24 cellular contexts compared by ENCODE assay signal in the genomic region with DNA sequence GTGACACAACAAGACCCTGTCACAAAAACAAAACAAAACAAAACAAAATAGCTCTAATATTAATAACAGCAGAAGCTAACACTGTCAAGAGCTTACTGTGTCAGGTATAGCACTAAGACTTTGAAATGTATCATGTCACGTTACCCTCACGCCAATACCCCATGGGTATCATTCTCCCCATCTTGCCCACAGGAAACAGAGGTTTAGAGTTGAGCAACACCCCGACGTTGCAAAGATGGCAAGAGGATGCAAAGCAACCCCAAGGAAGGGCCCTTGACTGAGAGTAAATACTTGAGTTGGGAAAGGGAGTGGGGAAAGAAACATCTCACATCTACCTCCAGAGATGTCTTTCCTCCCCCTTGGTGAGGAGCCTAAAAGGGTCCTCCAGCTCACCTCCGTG.
A peak's percentile ranks its signal among the peaks of the same experiment; 100 is the strongest.
DNase-seq lines count a peak whose midpoint lies in the region; ATAC-seq, FAIRE-seq and TF ChIP-seq lines count a peak whose summit lies in the region.
"Had no signal": no experiment of that assay in that cellular context is flagged by ENCODE, and none has a peak within 500 bp of the region (broad histone marks: within the 10 kb centered on the region; RNA-seq: fewer than 3 reads in every experiment).

No MANE protein-coding gene starts in this region.

- H2BK15ac ChIP-seq in H1 (ENCODE audit: low read length) = no peak overlapping the region

- in situ Hi-C loops in GM13976 (cut with MboI; ENCODE audit: low sequenced_read_pairs, unreplicated experiment) = no loop called here

- H3K4me3 ChIP-seq in H1 (ENCODE audit: extremely low read depth in 1 of 4, insufficient read depth in 2 of 4, low read depth in 3 of 4, low read length in 4 of 4) = no peak overlapping the region
- H3K4me3 ChIP-seq: GM12878, GM23338 had no signal

- no peak overlapping the region for H3K56ac ChIP-seq in H1 (replicated peaks; ENCODE audit: insufficient read length, low read depth, low read length)

- POLR2A ChIA-PET in H1 (lab: Charles Lee; ENCODE audit: partially characterized antibody) = interaction anchor here (1.0 to 1.5 kb wide), 2 partner anchors 12 to 14 kb away, joined by 3 read pairs; no protein-coding TSS in a partner anchor

- H3K4me3 Mint-ChIP-seq in natural killer cell (no peak overlapping the region), naive B cell (no peak overlapping the region), chondrocyte (ENCODE audit: unreplicated experiment) (no peak overlapping the region)
- no peak overlapping the region for H3K4me3 Mint-ChIP-seq in natural killer cell treated with Interleukin-12 subunit alpha and Interleukin-12 subunit beta and Interleukin-15 and Interleukin-18, amount 100 ng/mL, for 72 hours
- H3K4me3 Mint-ChIP-seq: CD4-positive, CD25-positive, alpha-beta regulatory T cell; CD8-positive, alpha-beta memory T cell; GM23338; HFFc6; IgD-negative memory B cell had no signal

- H3K4me1 Mint-ChIP-seq in natural killer cell = peaks cover 7 to 13% of the 10 kb centered on the region in 2 donors
- H3K4me1 Mint-ChIP-seq in natural killer cell treated with Interleukin-12 subunit alpha and Interleukin-12 subunit beta and Interleukin-15 and Interleukin-18, amount 100 ng/mL, for 72 hours (ENCODE audit: low read depth in 2 of 2) = peaks cover 8 to 19% of the 10 kb centered on the region in 2 donors
- H3K4me1 Mint-ChIP-seq in naive B cell = peaks cover 31 to 37% (median 35%) of the 10 kb centered on the region in 3 donors
- no peaks in the 10 kb centered on the region for H3K4me1 Mint-ChIP-seq in chondrocyte (ENCODE audit: low read depth)
- H3K4me1 Mint-ChIP-seq: CD4-positive, CD25-positive, alpha-beta regulatory T cell; CD8-positive, alpha-beta memory T cell had no signal

- TF ChIP-seq CTCF in natural killer cell (IDR thresholded peaks at IDR 0.05) = no peak
- TF ChIP-seq CTCF in H1 (IDR thresholded peaks at IDR 0.05; ENCODE audit: control extremely low read depth in 1 of 3, insufficient read depth in 1 of 3, low read depth in 1 of 3, low read length in 3 of 3) = no peak
- TF ChIP-seq CTCF in GM13976 (IDR thresholded peaks at IDR 0.05; ENCODE audit: borderline replicate concordance, control extremely low read depth, extremely low read depth, insufficient read depth, missing control alignments) = no peak
- TF ChIP-seq CTCF in chondrocyte (IDR thresholded peaks at IDR 0.05) = no peak

- H3K23me2 ChIP-seq in H1 (ENCODE audit: low read depth, low read length) = no peaks in the 10 kb centered on the region

- no peaks in the 10 kb centered on the region for H3K27me3 ChIP-seq in H1 (replicated peaks in 1 of 4; ENCODE audit: control insufficient read depth in 3 of 4, extremely low read depth in 1 of 4, insufficient read depth in 3 of 4, low read length in 3 of 4)

- no peak overlapping the region for H3K9ac ChIP-seq in H1 (replicated peaks in 1 of 4; ENCODE audit: extremely low read depth in 1 of 4, low read depth in 3 of 4, low read length in 3 of 4)

- no peak overlapping the region for H3K4ac ChIP-seq in H1 (replicated peaks; ENCODE audit: insufficient read length, low read depth, low read length)

- H2BK120ac ChIP-seq in H1 (replicated peaks; ENCODE audit: low read depth, low read length) = no peak overlapping the region

- H4K5ac ChIP-seq in H1 (ENCODE audit: insufficient read length, low read depth, low read length) = no peak overlapping the region

- H4K20me1 ChIP-seq in H1 (replicated peaks in 1 of 2; ENCODE audit: control insufficient read depth in 1 of 2, insufficient read depth in 2 of 2, low read length in 2 of 2) = peaks cover 0 to 2% of the 10 kb centered on the region in 2 experiments

- H3K27me3 Mint-ChIP-seq in natural killer cell (ENCODE audit: low read depth in 2 of 2) = peaks cover 4 to 5% of the 10 kb centered on the region in 2 donors
- H3K27me3 Mint-ChIP-seq in natural killer cell treated with Interleukin-12 subunit alpha and Interleukin-12 subunit beta and Interleukin-15 and Interleukin-18, amount 100 ng/mL, for 72 hours = peaks cover 4 to 8% of the 10 kb centered on the region in 2 donors
- H3K27me3 Mint-ChIP-seq in naive B cell = no peaks in the 10 kb centered on the region
- H3K27me3 Mint-ChIP-seq in chondrocyte (ENCODE audit: low read depth) = no peaks in the 10 kb centered on the region
- H3K27me3 Mint-ChIP-seq: CD4-positive, CD25-positive, alpha-beta regulatory T cell; CD8-positive, alpha-beta memory T cell had no signal

- no peak overlapping the region for H2BK12ac ChIP-seq in H1 (ENCODE audit: low read depth, low read length)

- no peaks in the 10 kb centered on the region; the same call in 1 of the 2 replicates for H3K79me1 ChIP-seq in H1 (ENCODE audit: low read depth, low read length)

- no peak overlapping the region for H2AK5ac ChIP-seq in H1 (ENCODE audit: low read depth, low read length)

- WGBS in H1 (ENCODE audit: extremely low coverage in 1 of 2, insufficient coverage in 1 of 2, insufficient read length in 1 of 2, insufficient replicate concordance in 2 of 2, low coverage in 1 of 2, low lambda C conversion rate in 2 of 2, missing lambda C conversion rate in 1 of 2), 2 experiments = 89% methylated on average over 5 of the region's 5 CpGs; no CpG with 5 or more reads in 1 of the 2 experiments

- no peaks in the 10 kb centered on the region for H3K9me3 ChIP-seq in H1 (ENCODE audit: insufficient read depth in 2 of 2, low read depth in 1 of 2, low read length in 1 of 2)

- peaks cover 0 to 8% of the 10 kb centered on the region in 2 experiments; a peak in 2 of 4 replicates for H3K79me2 ChIP-seq in H1 (ENCODE audit: control insufficient read depth in 1 of 2, insufficient read depth in 2 of 2, low read length in 2 of 2)

- FAIRE-seq in H1 (lab: Jason Lieb, UNC) = no peak
- FAIRE-seq: GM12878, HepG2 had no signal

- H3K18ac ChIP-seq in H1 (ENCODE audit: extremely low read depth, low read length) = 0 out of 2 replicates have a peak overlapping the region, but pooled peaks have one; percentile 13

- no peak overlapping the region for H2BK5ac ChIP-seq in H1 (ENCODE audit: low read depth, low read length)

- H3K4me1 ChIP-seq in H1 (replicated peaks in 1 of 4; ENCODE audit: control insufficient read depth in 3 of 4, insufficient read depth in 4 of 4, low read length in 3 of 4) = no peaks in the 10 kb centered on the region

- H3K36me3 Mint-ChIP-seq in natural killer cell (no peaks in the 10 kb centered on the region), naive B cell (peaks cover 26 to 27% of the 10 kb centered on the region in 2 donors), chondrocyte (ENCODE audit: low read depth) (no peaks in the 10 kb centered on the region)
- H3K36me3 Mint-ChIP-seq in natural killer cell treated with Interleukin-12 subunit alpha and Interleukin-12 subunit beta and Interleukin-15 and Interleukin-18, amount 100 ng/mL, for 72 hours = no peaks in the 10 kb centered on the region
- H3K36me3 Mint-ChIP-seq: CD4-positive, CD25-positive, alpha-beta regulatory T cell; CD8-positive, alpha-beta memory T cell had no signal

- DNase-seq in natural killer cell = no peak
- no peak for DNase-seq in natural killer cell treated with Interleukin-12 subunit alpha and Interleukin-12 subunit beta and Interleukin-15 and Interleukin-18, amount 100 ng/mL, for 72 hours (ENCODE audit: low spot score)
- DNase-seq in H1 (ENCODE audit: low read depth in 1 of 2, low spot score in 2 of 2) = no peak
- no peak for DNase-seq in naive B cell
- DNase-seq in GM13976 (ENCODE audit: low spot score) = no peak
- DNase-seq in chondrocyte (ENCODE audit: low spot score) = no peak
- no peak for DNase-seq in NCI-H2227 treated with DMSO at 0.1 percent for 48 hours (lab: John Stamatoyannopoulos, UW)
- DNase-seq: 8988T, C1 segment of cervical spinal cord, COR-L47, DMS 273 treated with DMSO at 0.1 percent for 48 hours, DMS53, DND-41, EL, H7, HFFc6 had no signal

- H4K91ac ChIP-seq in H1 (replicated peaks; ENCODE audit: insufficient read length, low read length) = no peak overlapping the region

- H4K8ac ChIP-seq in H1 (ENCODE audit: extremely low read depth, insufficient read depth, low read length) = no peak overlapping the region

- no peak overlapping the region for H3K23ac ChIP-seq in H1 (ENCODE audit: insufficient read length)

- TF ChIP-seq EP300 in H1 (IDR thresholded peaks at IDR 0.05; ENCODE audit: borderline replicate concordance in 1 of 2, low read depth in 2 of 2, low read length in 2 of 2) = no peak

- H3K27ac ChIP-seq in H1 (ENCODE audit: low read depth, low read length) = no peak overlapping the region

- no peak overlapping the region for H2BK20ac ChIP-seq in H1 (ENCODE audit: low read length)

- no peak for TF ChIP-seq POLR2A in H1 (IDR thresholded peaks at IDR 0.05; ENCODE audit: control extremely low read depth in 1 of 2, low read depth in 2 of 2, low read length in 2 of 2)

- H2AFZ ChIP-seq in H1 (ENCODE audit: low read length) = no peak overlapping the region
- H2AFZ ChIP-seq: GM23338 had no signal

- no peaks in the 10 kb centered on the region; a peak in 1 of 8 replicates for H3K36me3 ChIP-seq in H1 (ENCODE audit: control insufficient read depth in 2 of 4, insufficient read depth in 4 of 4, low read length in 3 of 4)

- intact Hi-C loops in natural killer cell (cut with micrococcal nuclease) = no loop called here

- H3K9me3 Mint-ChIP-seq in natural killer cell (peaks cover 0 to 4% of the 10 kb centered on the region in 2 donors), naive B cell (no peaks in the 10 kb centered on the region), chondrocyte (ENCODE audit: low read depth) (no peaks in the 10 kb centered on the region)
- H3K9me3 Mint-ChIP-seq in natural killer cell treated with Interleukin-12 subunit alpha and Interleukin-12 subunit beta and Interleukin-15 and Interleukin-18, amount 100 ng/mL, for 72 hours = no peaks in the 10 kb centered on the region
- H3K9me3 Mint-ChIP-seq: GM23338 had no signal

- H3K27ac Mint-ChIP-seq in natural killer cell (no peak overlapping the region), naive B cell (peak overlapping the region in 5 of 6 donors; percentile 24 to 63 (median 35)), chondrocyte (ENCODE audit: unreplicated experiment) (no peak overlapping the region)
- H3K27ac Mint-ChIP-seq in natural killer cell treated with Interleukin-12 subunit alpha and Interleukin-12 subunit beta and Interleukin-15 and Interleukin-18, amount 100 ng/mL, for 72 hours = no peak overlapping the region
- H3K27ac Mint-ChIP-seq: CD4-positive, CD25-positive, alpha-beta regulatory T cell; CD8-positive, alpha-beta memory T cell; HFFc6; IgD-negative memory B cell had no signal

- H3K14ac ChIP-seq in H1 (ENCODE audit: insufficient read length) = no peak overlapping the region

- peak in 2 of 3 donors; percentile 58 to 69 for ATAC-seq in natural killer cell
- ATAC-seq in natural killer cell treated with Interleukin-12 subunit alpha and Interleukin-12 subunit beta and Interleukin-15 and Interleukin-18, amount 100 ng/mL, for 72 hours = no peak
- no peak for ATAC-seq in naive B cell (ENCODE audit: low read depth in 2 of 2)
- no peak for ATAC-seq in GM18907 (IDR thresholded peaks at IDR 0.05; ENCODE audit: unreplicated experiment)
- ATAC-seq: GM12878, HCT116, HepG2 had no signal

- CTCF ChIA-PET in H1 (lab: Charles Lee; ENCODE audit: partially characterized antibody) = interaction anchor here (1.0 to 1.3 kb wide), 4 partner anchors 8 to 35 kb away, joined by 3 to 7 read pairs (median 4); no protein-coding TSS in a partner anchor

- no peak for TF ChIP-seq RAD21 in H1 (IDR thresholded peaks at IDR 0.05 in 1 of 2, conservative IDR thresholded peaks at IDR 0.05 in 1 of 2; ENCODE audit: low read depth in 2 of 2, low read length in 2 of 2)

- no peak overlapping the region for H3K4me2 ChIP-seq in H1 (ENCODE audit: insufficient read depth in 1 of 2, low read depth in 2 of 2, low read length in 2 of 2)
- H3K4me2 ChIP-seq: GM23338 had no signal

Comparison
In these comparisons a context has a peak if more than half of its experiments do, and no peak if none do; other contexts are left out.
1. ATAC-seq: peak in natural killer cell (2 of 3); none in natural killer cell treated with Interleukin-12 subunit alpha and Interleukin-12 subunit beta and Interleukin-15 and Interleukin-18, amount 100 ng/mL, for 72 hours (0 of 2), naive B cell (0 of 2) and GM18907 (single experiment).
2. H3K27ac Mint-ChIP-seq: peak in naive B cell (5 of 6); none in natural killer cell (0 of 2), natural killer cell treated with Interleukin-12 subunit alpha and Interleukin-12 subunit beta and Interleukin-15 and Interleukin-18, amount 100 ng/mL, for 72 hours (0 of 2) and chondrocyte (single experiment).